In the genomic region with DNA sequence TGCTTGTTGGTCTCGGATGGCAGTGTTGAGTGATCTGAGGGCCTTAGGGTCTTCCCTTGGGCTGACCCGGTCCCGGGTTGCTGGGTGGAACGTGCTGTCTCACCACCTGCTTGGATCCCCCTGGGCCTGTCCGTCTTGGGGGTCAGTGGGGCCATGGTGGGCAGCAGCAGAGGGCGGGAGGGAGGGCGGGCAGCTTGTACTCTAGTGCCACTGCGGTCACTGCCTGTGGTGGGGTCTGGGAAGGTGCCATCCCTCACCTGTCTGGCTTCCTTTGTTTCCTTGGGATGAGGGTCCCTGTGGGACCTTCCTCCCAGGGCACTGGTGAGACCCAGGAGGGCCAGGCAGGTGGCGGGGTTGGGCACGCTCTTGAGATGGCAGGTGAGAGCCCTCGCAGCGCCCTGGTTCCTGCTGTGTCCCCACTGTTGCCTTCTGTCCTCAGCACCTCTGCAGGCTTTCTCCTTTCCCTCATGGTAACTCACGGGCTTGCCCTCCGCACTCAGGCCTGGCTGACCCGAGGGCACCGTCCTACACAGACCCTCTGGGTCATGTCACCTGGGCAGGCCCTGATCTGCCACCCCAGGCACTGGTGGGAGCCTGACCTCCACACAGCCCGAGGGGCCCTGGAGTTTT, we compare ENCODE assay signal across 13 cellular contexts.
"Had no signal": no experiment of that assay in that cellular context is flagged by ENCODE, and none has a peak within 500 bp of the region (broad histone marks: within the 10 kb centered on the region; RNA-seq: fewer than 3 reads in every experiment).

No MANE protein-coding gene starts in this region.

- H3K9me3 ChIP-seq: esophagus muscularis mucosa, psoas muscle, SK-N-SH, thoracic aorta had no signal

- H3K27ac ChIP-seq: esophagus muscularis mucosa, psoas muscle, thoracic aorta had no signal

- H3K4me3 Mint-ChIP-seq: activated CD4-positive, alpha-beta memory T cell treated with anti-CD3 and anti-CD28 coated beads, Interleukin-2, amount 10 ng/mL, durations not matched to agents 7 days and 5 days; activated naive CD4-positive, alpha-beta T cell treated with anti-CD3 and anti-CD28 coated beads, Interleukin-2, amount 10 ng/mL, durations not matched to agents 7 days and 5 days; brain; nephron; stimulated activated naive CD8-positive, alpha-beta T cell treated with anti-CD3 and anti-CD28 coated beads, Interleukin-15, amount 100 ng/mL, for 72 hours had no signal

- H3K9me3 Mint-ChIP-seq: activated CD4-positive, alpha-beta memory T cell treated with anti-CD3 and anti-CD28 coated beads, Interleukin-2, amount 10 ng/mL, durations not matched to agents 7 days and 5 days; activated naive CD4-positive, alpha-beta T cell treated with anti-CD3 and anti-CD28 coated beads, Interleukin-2, amount 10 ng/mL, durations not matched to agents 7 days and 5 days; activated T-helper 2 cell treated with anti-CD3 and anti-CD28 coated beads, Interferon-gamma antibody, Interleukin-2, Interleukin-4, amounts not matched to agents 10 μg/mL and 5 μg/mL and 100 μg/mL, durations not matched to agents 14 hours and 24 hours and 36 hours; brain; nephron; stimulated activated naive CD8-positive, alpha-beta T cell treated with anti-CD3 and anti-CD28 coated beads, Interleukin-15, amount 100 ng/mL, for 72 hours had no signal

- H3K4me3 ChIP-seq: esophagus muscularis mucosa, psoas muscle, thoracic aorta had no signal

- H3K27ac Mint-ChIP-seq: activated CD4-positive, alpha-beta memory T cell treated with anti-CD3 and anti-CD28 coated beads, Interleukin-2, amount 10 ng/mL, durations not matched to agents 7 days and 5 days; activated T-helper 2 cell treated with anti-CD3 and anti-CD28 coated beads, Interferon-gamma antibody, Interleukin-2, Interleukin-4, amounts not matched to agents 10 μg/mL and 5 μg/mL and 100 μg/mL, durations not matched to agents 14 hours and 24 hours and 36 hours had no signal

- ATAC-seq: left lobe of liver; psoas muscle; stimulated activated naive CD8-positive, alpha-beta T cell treated with anti-CD3 and anti-CD28 coated beads, Interleukin-15, amount 100 ng/mL, for 72 hours had no signal

- DNase-seq: activated CD4-positive, alpha-beta memory T cell treated with anti-CD3 and anti-CD28 coated beads, Interleukin-2, amount 10 ng/mL, durations not matched to agents 7 days and 5 days; activated CD4-positive, alpha-beta T cell treated with anti-CD3 and anti-CD28 coated beads for 1 hour; activated naive CD4-positive, alpha-beta T cell treated with anti-CD3 and anti-CD28 coated beads, Interleukin-2, amount 10 ng/mL, durations not matched to agents 7 days and 5 days; psoas muscle; SK-N-SH; stimulated activated CD4-positive, alpha-beta T cell treated with anti-CD3 and anti-CD28 coated beads, Interleukin-4, amount 100 ng/mL, for 1 hour; stimulated activated naive CD8-positive, alpha-beta T cell treated with anti-CD3 and anti-CD28 coated beads, Interleukin-15, amount 100 ng/mL, for 72 hours had no signal

- H3K27me3 Mint-ChIP-seq: activated CD4-positive, alpha-beta memory T cell treated with anti-CD3 and anti-CD28 coated beads, Interleukin-2, amount 10 ng/mL, durations not matched to agents 7 days and 5 days; activated naive CD4-positive, alpha-beta T cell treated with anti-CD3 and anti-CD28 coated beads, Interleukin-2, amount 10 ng/mL, durations not matched to agents 7 days and 5 days; brain; stimulated activated naive CD8-positive, alpha-beta T cell treated with anti-CD3 and anti-CD28 coated beads, Interleukin-15, amount 100 ng/mL, for 72 hours had no signal

- H3K27me3 ChIP-seq: esophagus muscularis mucosa had no signal
